ENCODE assay signal across 10 cellular contexts in the genomic region with DNA sequence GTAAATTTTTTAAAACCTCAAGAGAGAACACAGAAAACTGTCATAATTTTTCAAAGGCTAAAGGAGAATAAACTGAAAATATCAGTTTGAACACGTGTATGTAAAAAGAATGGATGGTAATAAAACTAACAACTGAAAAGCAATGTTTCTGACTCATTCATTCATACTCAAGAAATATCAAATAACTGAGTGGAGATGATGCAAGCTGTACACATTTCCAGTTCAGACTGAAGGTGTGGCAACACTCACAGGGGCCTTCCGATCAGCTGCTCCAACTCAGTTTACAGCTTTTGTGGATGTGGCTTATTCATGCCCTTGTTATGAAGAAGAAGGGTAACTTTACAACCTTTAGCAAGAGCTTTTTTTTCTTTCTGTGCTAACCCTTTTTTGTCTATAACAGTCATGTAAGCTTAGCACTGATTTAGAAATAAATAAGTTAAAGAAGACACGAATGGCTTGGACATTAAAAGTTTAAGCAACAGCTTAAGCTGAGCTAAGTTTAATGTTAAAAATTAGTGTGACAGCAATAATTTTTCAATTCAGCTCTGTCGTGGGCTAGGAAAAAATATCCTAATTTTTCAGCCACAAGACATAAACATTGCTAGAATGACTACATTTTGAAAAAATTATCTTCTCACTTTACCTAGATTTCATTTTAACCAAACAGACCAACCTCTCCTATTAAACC.
DNase-seq lines count a peak whose midpoint lies in the region; ATAC-seq and TF ChIP-seq lines count a peak whose summit lies in the region.
"Had no signal": no experiment of that assay in that cellular context is flagged by ENCODE, and none has a peak within 500 bp of the region (broad histone marks: within the 10 kb centered on the region; RNA-seq: fewer than 3 reads in every experiment).

No MANE protein-coding gene starts in this region.

- ATAC-seq in GM18520 (IDR thresholded peaks at IDR 0.05; ENCODE audit: unreplicated experiment) (no peak), HG03439 (IDR thresholded peaks at IDR 0.05; ENCODE audit: unreplicated experiment) (no peak), HG02623 (IDR thresholded peaks at IDR 0.05; ENCODE audit: unreplicated experiment) (no peak)
- ATAC-seq: GM12878 had no signal

- TF ChIP-seq CTCF in AG04449 (IDR thresholded peaks at IDR 0.05; ENCODE audit: insufficient read depth, low read length, missing control alignments): no peak

- in situ Hi-C loops in KBM-7 (cut with MboI; ENCODE audit: low pct_unique_long_range_greater_than_20kb, low sequenced_read_pairs): no loop called here

- POLR2A ChIA-PET in AG04449 (lab: Yijun Ruan, JAX): no interaction called here

- CTCF ChIA-PET in AG04449 (lab: Yijun Ruan, JAX): interaction anchor here (1.0 to 6.7 kb wide), 9 partner anchors 9 to 152 kb away, joined by 3 to 117 read pairs (median 7); no protein-coding TSS in a partner anchor

- DNase-seq in AG04449 (ENCODE audit: low read depth, low spot score) (peak; percentile 96), KBM-7 (peak; percentile 53), fibroblast of gingiva (ENCODE audit: low read depth) (peak; percentile 98)
- DNase-seq in activated CD4-positive, alpha-beta T cell treated with anti-CD3 and anti-CD28 coated beads for 1 hour: peak; percentile 16
- peak; percentile 50 for DNase-seq in stimulated activated CD4-positive, alpha-beta T cell treated with anti-CD3 and anti-CD28 coated beads, Interleukin-15, amount 100 ng/mL, for 24 hours

- peak overlapping the region; percentile 32 for H3K4me3 ChIP-seq in AG04449 (ENCODE audit: low read depth, low read length)
- H3K4me3 ChIP-seq: ascending aorta, GM12878 had no signal

Comparison
In these comparisons a context has a peak if more than half of its experiments do, and no peak if none do; other contexts are left out.
1. DNase-seq: peak in every context shown above with its lines; median percentile 98 in fibroblast of gingiva; 96 in AG04449; 53 in KBM-7; 50 in stimulated activated CD4-positive, alpha-beta T cell treated with anti-CD3 and anti-CD28 coated beads, Interleukin-15, amount 100 ng/mL, for 24 hours; 16 in activated CD4-positive, alpha-beta T cell treated with anti-CD3 and anti-CD28 coated beads for 1 hour.